In the genomic region with DNA sequence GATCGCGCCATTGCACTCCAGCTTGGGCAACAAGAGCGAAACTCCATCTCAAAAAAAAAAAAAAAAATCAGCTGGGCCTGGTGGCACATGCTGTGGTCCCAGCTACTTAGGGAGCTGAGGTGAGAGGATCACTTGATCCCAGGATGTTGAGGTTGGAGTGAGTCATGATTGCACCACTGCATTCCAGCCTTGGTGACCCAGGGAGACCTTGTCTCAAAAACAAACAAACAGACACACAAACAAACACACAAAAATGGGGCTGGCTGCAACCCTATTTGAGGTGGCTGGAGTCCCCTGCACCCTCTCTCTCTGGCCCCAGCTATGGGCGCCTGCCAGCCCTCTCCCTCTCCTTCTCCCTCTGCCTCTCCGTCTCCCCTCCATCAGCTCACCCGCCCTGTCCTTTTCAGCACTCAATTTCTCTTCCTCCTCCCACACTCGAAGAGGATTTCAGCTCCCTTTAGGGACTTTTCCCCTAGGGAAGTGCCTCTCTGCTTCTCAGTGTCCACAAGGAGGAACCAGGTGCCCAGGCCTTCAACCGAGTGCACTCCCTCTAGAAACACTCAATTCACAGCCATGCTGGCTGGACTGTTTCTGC, we compare ENCODE assay signal across 1 cellular context.
TF ChIP-seq lines count a peak whose summit lies in the region.

No MANE protein-coding gene starts in this region.

TF ChIP-seq in HepG2, 621 proteins besides CTCF, POLR2A, EP300 and RAD21 (continued from another document and continues in another):
- TF ChIP-seq, protein P1, sequence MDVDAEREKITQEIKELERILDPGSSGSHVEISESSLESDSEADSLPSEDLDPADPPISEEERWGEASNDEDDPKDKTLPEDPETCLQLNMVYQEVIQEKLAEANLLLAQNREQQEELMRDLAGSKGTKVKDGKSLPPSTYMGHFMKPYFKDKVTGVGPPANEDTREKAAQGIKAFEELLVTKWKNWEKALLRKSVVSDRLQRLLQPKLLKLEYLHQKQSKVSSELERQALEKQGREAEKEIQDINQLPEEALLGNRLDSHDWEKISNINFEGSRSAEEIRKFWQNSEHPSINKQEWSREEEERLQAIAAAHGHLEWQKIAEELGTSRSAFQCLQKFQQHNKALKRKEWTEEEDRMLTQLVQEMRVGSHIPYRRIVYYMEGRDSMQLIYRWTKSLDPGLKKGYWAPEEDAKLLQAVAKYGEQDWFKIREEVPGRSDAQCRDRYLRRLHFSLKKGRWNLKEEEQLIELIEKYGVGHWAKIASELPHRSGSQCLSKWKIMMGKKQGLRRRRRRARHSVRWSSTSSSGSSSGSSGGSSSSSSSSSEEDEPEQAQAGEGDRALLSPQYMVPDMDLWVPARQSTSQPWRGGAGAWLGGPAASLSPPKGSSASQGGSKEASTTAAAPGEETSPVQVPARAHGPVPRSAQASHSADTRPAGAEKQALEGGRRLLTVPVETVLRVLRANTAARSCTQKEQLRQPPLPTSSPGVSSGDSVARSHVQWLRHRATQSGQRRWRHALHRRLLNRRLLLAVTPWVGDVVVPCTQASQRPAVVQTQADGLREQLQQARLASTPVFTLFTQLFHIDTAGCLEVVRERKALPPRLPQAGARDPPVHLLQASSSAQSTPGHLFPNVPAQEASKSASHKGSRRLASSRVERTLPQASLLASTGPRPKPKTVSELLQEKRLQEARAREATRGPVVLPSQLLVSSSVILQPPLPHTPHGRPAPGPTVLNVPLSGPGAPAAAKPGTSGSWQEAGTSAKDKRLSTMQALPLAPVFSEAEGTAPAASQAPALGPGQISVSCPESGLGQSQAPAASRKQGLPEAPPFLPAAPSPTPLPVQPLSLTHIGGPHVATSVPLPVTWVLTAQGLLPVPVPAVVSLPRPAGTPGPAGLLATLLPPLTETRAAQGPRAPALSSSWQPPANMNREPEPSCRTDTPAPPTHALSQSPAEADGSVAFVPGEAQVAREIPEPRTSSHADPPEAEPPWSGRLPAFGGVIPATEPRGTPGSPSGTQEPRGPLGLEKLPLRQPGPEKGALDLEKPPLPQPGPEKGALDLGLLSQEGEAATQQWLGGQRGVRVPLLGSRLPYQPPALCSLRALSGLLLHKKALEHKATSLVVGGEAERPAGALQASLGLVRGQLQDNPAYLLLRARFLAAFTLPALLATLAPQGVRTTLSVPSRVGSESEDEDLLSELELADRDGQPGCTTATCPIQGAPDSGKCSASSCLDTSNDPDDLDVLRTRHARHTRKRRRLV (CRISPR knock-in tag; IDR thresholded peaks at IDR 0.05), result no peak
- TF ChIP-seq, protein P2, sequence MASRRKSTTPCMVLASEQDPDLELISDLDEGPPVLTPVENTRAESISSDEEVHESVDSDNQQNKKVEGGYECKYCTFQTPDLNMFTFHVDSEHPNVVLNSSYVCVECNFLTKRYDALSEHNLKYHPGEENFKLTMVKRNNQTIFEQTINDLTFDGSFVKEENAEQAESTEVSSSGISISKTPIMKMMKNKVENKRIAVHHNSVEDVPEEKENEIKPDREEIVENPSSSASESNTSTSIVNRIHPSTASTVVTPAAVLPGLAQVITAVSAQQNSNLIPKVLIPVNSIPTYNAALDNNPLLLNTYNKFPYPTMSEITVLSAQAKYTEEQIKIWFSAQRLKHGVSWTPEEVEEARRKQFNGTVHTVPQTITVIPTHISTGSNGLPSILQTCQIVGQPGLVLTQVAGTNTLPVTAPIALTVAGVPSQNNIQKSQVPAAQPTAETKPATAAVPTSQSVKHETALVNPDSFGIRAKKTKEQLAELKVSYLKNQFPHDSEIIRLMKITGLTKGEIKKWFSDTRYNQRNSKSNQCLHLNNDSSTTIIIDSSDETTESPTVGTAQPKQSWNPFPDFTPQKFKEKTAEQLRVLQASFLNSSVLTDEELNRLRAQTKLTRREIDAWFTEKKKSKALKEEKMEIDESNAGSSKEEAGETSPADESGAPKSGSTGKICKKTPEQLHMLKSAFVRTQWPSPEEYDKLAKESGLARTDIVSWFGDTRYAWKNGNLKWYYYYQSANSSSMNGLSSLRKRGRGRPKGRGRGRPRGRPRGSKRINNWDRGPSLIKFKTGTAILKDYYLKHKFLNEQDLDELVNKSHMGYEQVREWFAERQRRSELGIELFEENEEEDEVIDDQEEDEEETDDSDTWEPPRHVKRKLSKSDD (CRISPR knock-in tag; IDR thresholded peaks at IDR 0.05; ENCODE audit: low read depth), result no peak
- TF ChIP-seq FOXA3 (CRISPR knock-in tag; IDR thresholded peaks at IDR 0.05), result peak; percentile 79
- TF ChIP-seq TP53 (CRISPR knock-in tag; conservative IDR thresholded peaks at IDR 0.05), result no peak
- TF ChIP-seq KLF9 (CRISPR knock-in tag; IDR thresholded peaks at IDR 0.05; ENCODE audit: low read depth), result no peak
- TF ChIP-seq PAX8 (CRISPR knock-in tag; IDR thresholded peaks at IDR 0.05; ENCODE audit: borderline replicate concordance), result no peak
- no peak for TF ChIP-seq ZSCAN20 (CRISPR knock-in tag; IDR thresholded peaks at IDR 0.05; ENCODE audit: borderline replicate concordance)
- no peak for TF ChIP-seq RAD51 (IDR thresholded peaks at IDR 0.05; ENCODE audit: borderline replicate concordance)
- TF ChIP-seq, protein P3, sequence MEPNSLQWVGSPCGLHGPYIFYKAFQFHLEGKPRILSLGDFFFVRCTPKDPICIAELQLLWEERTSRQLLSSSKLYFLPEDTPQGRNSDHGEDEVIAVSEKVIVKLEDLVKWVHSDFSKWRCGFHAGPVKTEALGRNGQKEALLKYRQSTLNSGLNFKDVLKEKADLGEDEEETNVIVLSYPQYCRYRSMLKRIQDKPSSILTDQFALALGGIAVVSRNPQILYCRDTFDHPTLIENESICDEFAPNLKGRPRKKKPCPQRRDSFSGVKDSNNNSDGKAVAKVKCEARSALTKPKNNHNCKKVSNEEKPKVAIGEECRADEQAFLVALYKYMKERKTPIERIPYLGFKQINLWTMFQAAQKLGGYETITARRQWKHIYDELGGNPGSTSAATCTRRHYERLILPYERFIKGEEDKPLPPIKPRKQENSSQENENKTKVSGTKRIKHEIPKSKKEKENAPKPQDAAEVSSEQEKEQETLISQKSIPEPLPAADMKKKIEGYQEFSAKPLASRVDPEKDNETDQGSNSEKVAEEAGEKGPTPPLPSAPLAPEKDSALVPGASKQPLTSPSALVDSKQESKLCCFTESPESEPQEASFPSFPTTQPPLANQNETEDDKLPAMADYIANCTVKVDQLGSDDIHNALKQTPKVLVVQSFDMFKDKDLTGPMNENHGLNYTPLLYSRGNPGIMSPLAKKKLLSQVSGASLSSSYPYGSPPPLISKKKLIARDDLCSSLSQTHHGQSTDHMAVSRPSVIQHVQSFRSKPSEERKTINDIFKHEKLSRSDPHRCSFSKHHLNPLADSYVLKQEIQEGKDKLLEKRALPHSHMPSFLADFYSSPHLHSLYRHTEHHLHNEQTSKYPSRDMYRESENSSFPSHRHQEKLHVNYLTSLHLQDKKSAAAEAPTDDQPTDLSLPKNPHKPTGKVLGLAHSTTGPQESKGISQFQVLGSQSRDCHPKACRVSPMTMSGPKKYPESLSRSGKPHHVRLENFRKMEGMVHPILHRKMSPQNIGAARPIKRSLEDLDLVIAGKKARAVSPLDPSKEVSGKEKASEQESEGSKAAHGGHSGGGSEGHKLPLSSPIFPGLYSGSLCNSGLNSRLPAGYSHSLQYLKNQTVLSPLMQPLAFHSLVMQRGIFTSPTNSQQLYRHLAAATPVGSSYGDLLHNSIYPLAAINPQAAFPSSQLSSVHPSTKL (CRISPR knock-in tag; IDR thresholded peaks at IDR 0.05), result peak; percentile 83
- TF ChIP-seq FOXK1 (CRISPR knock-in tag; IDR thresholded peaks at IDR 0.05; ENCODE audit: borderline replicate concordance, low read depth), result peak; percentile 83; the same call in 1 of the 2 replicates
- no peak for TF ChIP-seq ZBTB20 (CRISPR knock-in tag; IDR thresholded peaks at IDR 0.05; ENCODE audit: borderline replicate concordance, low read depth)
- TF ChIP-seq HNRNPH1 (optimal IDR thresholded peaks at IDR 0.05; ENCODE audit: low read depth, low read length), result no peak
- TF ChIP-seq MAF1 (CRISPR knock-in tag; IDR thresholded peaks at IDR 0.05; ENCODE audit: borderline replicate concordance), result no peak
- no peak for TF ChIP-seq BORCS8-MEF2B (CRISPR knock-in tag; IDR thresholded peaks at IDR 0.05)
- TF ChIP-seq, protein P4, sequence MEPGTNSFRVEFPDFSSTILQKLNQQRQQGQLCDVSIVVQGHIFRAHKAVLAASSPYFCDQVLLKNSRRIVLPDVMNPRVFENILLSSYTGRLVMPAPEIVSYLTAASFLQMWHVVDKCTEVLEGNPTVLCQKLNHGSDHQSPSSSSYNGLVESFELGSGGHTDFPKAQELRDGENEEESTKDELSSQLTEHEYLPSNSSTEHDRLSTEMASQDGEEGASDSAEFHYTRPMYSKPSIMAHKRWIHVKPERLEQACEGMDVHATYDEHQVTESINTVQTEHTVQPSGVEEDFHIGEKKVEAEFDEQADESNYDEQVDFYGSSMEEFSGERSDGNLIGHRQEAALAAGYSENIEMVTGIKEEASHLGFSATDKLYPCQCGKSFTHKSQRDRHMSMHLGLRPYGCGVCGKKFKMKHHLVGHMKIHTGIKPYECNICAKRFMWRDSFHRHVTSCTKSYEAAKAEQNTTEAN (CRISPR knock-in tag; conservative IDR thresholded peaks at IDR 0.05), result no peak
- no peak for TF ChIP-seq HNRNPLL (IDR thresholded peaks at IDR 0.05; ENCODE audit: low read depth, low read length, poor library complexity, severe bottlenecking)
- TF ChIP-seq KAT8 (CRISPR knock-in tag; IDR thresholded peaks at IDR 0.05), result no peak
- no peak for TF ChIP-seq GABPA (IDR thresholded peaks at IDR 0.05; ENCODE audit: low read depth, low read length)
- peak; percentile 24; the same call in 1 of the 2 replicates for TF ChIP-seq GABPA (CRISPR knock-in tag; IDR thresholded peaks at IDR 0.05; ENCODE audit: low read depth)
- TF ChIP-seq GLI4 (CRISPR knock-in tag; IDR thresholded peaks at IDR 0.05; ENCODE audit: borderline replicate concordance), result no peak
- TF ChIP-seq, protein P5, sequence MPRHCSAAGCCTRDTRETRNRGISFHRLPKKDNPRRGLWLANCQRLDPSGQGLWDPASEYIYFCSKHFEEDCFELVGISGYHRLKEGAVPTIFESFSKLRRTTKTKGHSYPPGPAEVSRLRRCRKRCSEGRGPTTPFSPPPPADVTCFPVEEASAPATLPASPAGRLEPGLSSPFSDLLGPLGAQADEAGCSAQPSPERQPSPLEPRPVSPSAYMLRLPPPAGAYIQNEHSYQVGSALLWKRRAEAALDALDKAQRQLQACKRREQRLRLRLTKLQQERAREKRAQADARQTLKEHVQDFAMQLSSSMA (CRISPR knock-in tag; IDR thresholded peaks at IDR 0.05), result no peak
- no peak for TF ChIP-seq ZNF383 (CRISPR knock-in tag; IDR thresholded peaks at IDR 0.05; ENCODE audit: borderline replicate concordance)
- no peak for TF ChIP-seq SP140L (CRISPR knock-in tag; IDR thresholded peaks at IDR 0.05; ENCODE audit: borderline replicate concordance)
- TF ChIP-seq ZNF367 (CRISPR knock-in tag; IDR thresholded peaks at IDR 0.05; ENCODE audit: borderline replicate concordance), result no peak
- no peak for TF ChIP-seq ZNF260 (CRISPR knock-in tag; IDR thresholded peaks at IDR 0.05; ENCODE audit: borderline replicate concordance, low read depth)
- no peak for TF ChIP-seq ZNF674 (CRISPR knock-in tag; IDR thresholded peaks at IDR 0.05; ENCODE audit: low read depth)
- TF ChIP-seq, protein P6, sequence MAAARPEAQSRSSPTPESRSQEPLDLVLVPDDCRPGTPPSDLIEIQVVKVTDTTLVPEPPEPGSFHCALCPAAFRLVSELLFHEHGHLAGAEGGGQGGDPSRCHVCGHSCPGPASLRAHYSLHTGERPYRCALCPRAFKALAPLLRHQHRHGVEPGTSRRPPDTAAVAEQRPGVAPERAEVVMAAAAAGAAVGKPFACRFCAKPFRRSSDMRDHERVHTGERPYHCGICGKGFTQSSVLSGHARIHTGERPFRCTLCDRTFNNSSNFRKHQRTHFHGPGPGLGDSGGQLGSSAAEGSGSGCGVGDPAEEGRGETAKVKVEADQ (CRISPR knock-in tag; IDR thresholded peaks at IDR 0.05; ENCODE audit: borderline replicate concordance), result no peak
- TF ChIP-seq, protein P7, sequence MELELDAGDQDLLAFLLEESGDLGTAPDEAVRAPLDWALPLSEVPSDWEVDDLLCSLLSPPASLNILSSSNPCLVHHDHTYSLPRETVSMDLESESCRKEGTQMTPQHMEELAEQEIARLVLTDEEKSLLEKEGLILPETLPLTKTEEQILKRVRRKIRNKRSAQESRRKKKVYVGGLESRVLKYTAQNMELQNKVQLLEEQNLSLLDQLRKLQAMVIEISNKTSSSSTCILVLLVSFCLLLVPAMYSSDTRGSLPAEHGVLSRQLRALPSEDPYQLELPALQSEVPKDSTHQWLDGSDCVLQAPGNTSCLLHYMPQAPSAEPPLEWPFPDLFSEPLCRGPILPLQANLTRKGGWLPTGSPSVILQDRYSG (CRISPR knock-in tag; IDR thresholded peaks at IDR 0.05), result no peak
- TF ChIP-seq KDM6A (CRISPR knock-in tag; IDR thresholded peaks at IDR 0.05; ENCODE audit: low read depth), result no peak
- no peak for TF ChIP-seq MZF1 (CRISPR knock-in tag; IDR thresholded peaks at IDR 0.05; ENCODE audit: borderline replicate concordance)
- no peak for TF ChIP-seq ZNF121 (CRISPR knock-in tag; IDR thresholded peaks at IDR 0.05)
- TF ChIP-seq, protein P8, sequence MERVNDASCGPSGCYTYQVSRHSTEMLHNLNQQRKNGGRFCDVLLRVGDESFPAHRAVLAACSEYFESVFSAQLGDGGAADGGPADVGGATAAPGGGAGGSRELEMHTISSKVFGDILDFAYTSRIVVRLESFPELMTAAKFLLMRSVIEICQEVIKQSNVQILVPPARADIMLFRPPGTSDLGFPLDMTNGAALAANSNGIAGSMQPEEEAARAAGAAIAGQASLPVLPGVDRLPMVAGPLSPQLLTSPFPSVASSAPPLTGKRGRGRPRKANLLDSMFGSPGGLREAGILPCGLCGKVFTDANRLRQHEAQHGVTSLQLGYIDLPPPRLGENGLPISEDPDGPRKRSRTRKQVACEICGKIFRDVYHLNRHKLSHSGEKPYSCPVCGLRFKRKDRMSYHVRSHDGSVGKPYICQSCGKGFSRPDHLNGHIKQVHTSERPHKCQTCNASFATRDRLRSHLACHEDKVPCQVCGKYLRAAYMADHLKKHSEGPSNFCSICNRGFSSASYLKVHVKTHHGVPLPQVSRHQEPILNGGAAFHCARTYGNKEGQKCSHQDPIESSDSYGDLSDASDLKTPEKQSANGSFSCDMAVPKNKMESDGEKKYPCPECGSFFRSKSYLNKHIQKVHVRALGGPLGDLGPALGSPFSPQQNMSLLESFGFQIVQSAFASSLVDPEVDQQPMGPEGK (CRISPR knock-in tag; IDR thresholded peaks at IDR 0.05), result no peak
- no peak for TF ChIP-seq TSC22D2 (CRISPR knock-in tag; IDR thresholded peaks at IDR 0.05; ENCODE audit: borderline replicate concordance)
- TF ChIP-seq NFE2L1 (CRISPR knock-in tag; IDR thresholded peaks at IDR 0.05; ENCODE audit: borderline replicate concordance), result no peak
- TF ChIP-seq THYN1 (CRISPR knock-in tag; IDR thresholded peaks at IDR 0.05; ENCODE audit: borderline replicate concordance, low read depth), result no peak
- TF ChIP-seq, protein P9, sequence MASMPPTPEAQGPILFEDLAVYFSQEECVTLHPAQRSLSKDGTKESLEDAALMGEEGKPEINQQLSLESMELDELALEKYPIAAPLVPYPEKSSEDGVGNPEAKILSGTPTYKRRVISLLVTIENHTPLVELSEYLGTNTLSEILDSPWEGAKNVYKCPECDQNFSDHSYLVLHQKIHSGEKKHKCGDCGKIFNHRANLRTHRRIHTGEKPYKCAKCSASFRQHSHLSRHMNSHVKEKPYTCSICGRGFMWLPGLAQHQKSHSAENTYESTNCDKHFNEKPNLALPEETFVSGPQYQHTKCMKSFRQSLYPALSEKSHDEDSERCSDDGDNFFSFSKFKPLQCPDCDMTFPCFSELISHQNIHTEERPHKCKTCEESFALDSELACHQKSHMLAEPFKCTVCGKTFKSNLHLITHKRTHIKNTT (CRISPR knock-in tag; IDR thresholded peaks at IDR 0.05), result no peak
- TF ChIP-seq PHB2 (IDR thresholded peaks at IDR 0.05; ENCODE audit: partially characterized antibody), result no peak
- no peak for TF ChIP-seq IKZF1 (IDR thresholded peaks at IDR 0.05)
